1 cellular context compared by ENCODE assay signal in genomic region chr1:32334864-32335618, GRCh38.
TF ChIP-seq lines count a peak whose summit lies in the region.

No MANE protein-coding gene starts in this region.

TF ChIP-seq in HepG2, 621 proteins besides CTCF, POLR2A, EP300 and RAD21 (continues in another document):
- TF ChIP-seq ZNF20 (CRISPR knock-in tag; IDR thresholded peaks at IDR 0.05) = 0 out of 2 replicates have a peak, but pooled peaks have one; percentile 62
- TF ChIP-seq STAG1 (CRISPR knock-in tag; IDR thresholded peaks at IDR 0.05) = peak; percentile 63
- TF ChIP-seq ZNF574 (CRISPR knock-in tag; IDR thresholded peaks at IDR 0.05) = 0 out of 2 replicates have a peak, but pooled peaks have one; percentile 35
- TF ChIP-seq ZBTB7B (CRISPR knock-in tag; IDR thresholded peaks at IDR 0.05) = peak; percentile 60
- TF ChIP-seq, protein P1, sequence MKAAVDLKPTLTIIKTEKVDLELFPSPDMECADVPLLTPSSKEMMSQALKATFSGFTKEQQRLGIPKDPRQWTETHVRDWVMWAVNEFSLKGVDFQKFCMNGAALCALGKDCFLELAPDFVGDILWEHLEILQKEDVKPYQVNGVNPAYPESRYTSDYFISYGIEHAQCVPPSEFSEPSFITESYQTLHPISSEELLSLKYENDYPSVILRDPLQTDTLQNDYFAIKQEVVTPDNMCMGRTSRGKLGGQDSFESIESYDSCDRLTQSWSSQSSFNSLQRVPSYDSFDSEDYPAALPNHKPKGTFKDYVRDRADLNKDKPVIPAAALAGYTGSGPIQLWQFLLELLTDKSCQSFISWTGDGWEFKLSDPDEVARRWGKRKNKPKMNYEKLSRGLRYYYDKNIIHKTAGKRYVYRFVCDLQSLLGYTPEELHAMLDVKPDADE (CRISPR knock-in tag; IDR thresholded peaks at IDR 0.05) = no peak
- TF ChIP-seq RARG (CRISPR knock-in tag; IDR thresholded peaks at IDR 0.05; ENCODE audit: low read depth) = no peak
- TF ChIP-seq ATF7-NPFF (CRISPR knock-in tag; IDR thresholded peaks at IDR 0.05; ENCODE audit: low read depth) = 0 out of 2 replicates have a peak, but pooled peaks have one; percentile 19
- TF ChIP-seq, protein P2, sequence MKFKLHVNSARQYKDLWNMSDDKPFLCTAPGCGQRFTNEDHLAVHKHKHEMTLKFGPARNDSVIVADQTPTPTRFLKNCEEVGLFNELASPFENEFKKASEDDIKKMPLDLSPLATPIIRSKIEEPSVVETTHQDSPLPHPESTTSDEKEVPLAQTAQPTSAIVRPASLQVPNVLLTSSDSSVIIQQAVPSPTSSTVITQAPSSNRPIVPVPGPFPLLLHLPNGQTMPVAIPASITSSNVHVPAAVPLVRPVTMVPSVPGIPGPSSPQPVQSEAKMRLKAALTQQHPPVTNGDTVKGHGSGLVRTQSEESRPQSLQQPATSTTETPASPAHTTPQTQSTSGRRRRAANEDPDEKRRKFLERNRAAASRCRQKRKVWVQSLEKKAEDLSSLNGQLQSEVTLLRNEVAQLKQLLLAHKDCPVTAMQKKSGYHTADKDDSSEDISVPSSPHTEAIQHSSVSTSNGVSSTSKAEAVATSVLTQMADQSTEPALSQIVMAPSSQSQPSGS (CRISPR knock-in tag; IDR thresholded peaks at IDR 0.05) = 0 out of 2 replicates have a peak, but pooled peaks have one; percentile 28
- TF ChIP-seq NFKB2 (CRISPR knock-in tag; IDR thresholded peaks at IDR 0.05; ENCODE audit: borderline replicate concordance) = peak; percentile 40; the same call in 1 of the 2 replicates
- no peak for TF ChIP-seq ZNF552 (CRISPR knock-in tag; IDR thresholded peaks at IDR 0.05; ENCODE audit: borderline replicate concordance)
- TF ChIP-seq TAF1 (CRISPR knock-in tag; IDR thresholded peaks at IDR 0.05) = no peak
- TF ChIP-seq ZNF788 (CRISPR knock-in tag; IDR thresholded peaks at IDR 0.05; ENCODE audit: borderline replicate concordance) = 0 out of 2 replicates have a peak, but pooled peaks have one; percentile 36
- 0 out of 2 replicates have a peak, but pooled peaks have one; percentile 12 for TF ChIP-seq HMG20B (CRISPR knock-in tag; conservative IDR thresholded peaks at IDR 0.05)
- peak; percentile 36; the same call in 1 of the 2 replicates for TF ChIP-seq ZFX (CRISPR knock-in tag; IDR thresholded peaks at IDR 0.05; ENCODE audit: low read depth)
- peak; percentile 74; the same call in 1 of the 2 replicates for TF ChIP-seq KAT7 (CRISPR knock-in tag; IDR thresholded peaks at IDR 0.05; ENCODE audit: borderline replicate concordance)
- TF ChIP-seq, protein P3, sequence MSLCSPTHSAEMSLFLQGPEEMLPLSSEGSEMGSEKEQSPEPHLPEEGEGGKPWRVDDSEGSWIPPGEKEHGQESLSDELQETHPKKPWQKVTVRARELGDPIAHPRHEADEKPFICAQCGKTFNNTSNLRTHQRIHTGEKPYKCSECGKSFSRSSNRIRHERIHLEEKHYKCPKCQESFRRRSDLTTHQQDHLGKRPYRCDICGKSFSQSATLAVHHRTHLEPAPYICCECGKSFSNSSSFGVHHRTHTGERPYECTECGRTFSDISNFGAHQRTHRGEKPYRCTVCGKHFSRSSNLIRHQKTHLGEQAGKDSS (CRISPR knock-in tag; IDR thresholded peaks at IDR 0.05; ENCODE audit: borderline replicate concordance, low read depth) = 0 out of 2 replicates have a peak, but pooled peaks have one; percentile 26
- peak; percentile 56; the same call in 1 of the 2 replicates for TF ChIP-seq GABPB1 (CRISPR knock-in tag; IDR thresholded peaks at IDR 0.05)
- TF ChIP-seq, protein P4, sequence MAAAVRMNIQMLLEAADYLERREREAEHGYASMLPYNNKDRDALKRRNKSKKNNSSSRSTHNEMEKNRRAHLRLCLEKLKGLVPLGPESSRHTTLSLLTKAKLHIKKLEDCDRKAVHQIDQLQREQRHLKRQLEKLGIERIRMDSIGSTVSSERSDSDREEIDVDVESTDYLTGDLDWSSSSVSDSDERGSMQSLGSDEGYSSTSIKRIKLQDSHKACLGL (CRISPR knock-in tag; IDR thresholded peaks at IDR 0.05) = 0 out of 2 replicates have a peak, but pooled peaks have one; percentile 40
- peak; percentile 15; the same call in 1 of the 2 replicates for TF ChIP-seq MYC (CRISPR knock-in tag; IDR thresholded peaks at IDR 0.05; ENCODE audit: borderline replicate concordance)
- no peak for TF ChIP-seq MYPOP (CRISPR knock-in tag; IDR thresholded peaks at IDR 0.05)
- peak; percentile 54; the same call in 1 of the 2 replicates for TF ChIP-seq KDM3A (CRISPR knock-in tag; IDR thresholded peaks at IDR 0.05; ENCODE audit: low read depth)
- TF ChIP-seq TEAD3 (CRISPR knock-in tag; optimal IDR thresholded peaks at IDR 0.05; ENCODE audit: borderline replicate concordance) = peak; percentile 14
- TF ChIP-seq ZSCAN9 (CRISPR knock-in tag; IDR thresholded peaks at IDR 0.05; ENCODE audit: borderline replicate concordance) = 0 out of 2 replicates have a peak, but pooled peaks have one; percentile 14
- no peak for TF ChIP-seq ZNF615 (CRISPR knock-in tag; IDR thresholded peaks at IDR 0.05; ENCODE audit: borderline replicate concordance)
- TF ChIP-seq ZNF773 (CRISPR knock-in tag; IDR thresholded peaks at IDR 0.05; ENCODE audit: borderline replicate concordance) = no peak
- no peak for TF ChIP-seq NONO (IDR thresholded peaks at IDR 0.05)
- TF ChIP-seq NONO (CRISPR knock-in tag; conservative IDR thresholded peaks at IDR 0.05) = peak; percentile 19; the same call in 1 of the 2 replicates
- TF ChIP-seq, protein P5, sequence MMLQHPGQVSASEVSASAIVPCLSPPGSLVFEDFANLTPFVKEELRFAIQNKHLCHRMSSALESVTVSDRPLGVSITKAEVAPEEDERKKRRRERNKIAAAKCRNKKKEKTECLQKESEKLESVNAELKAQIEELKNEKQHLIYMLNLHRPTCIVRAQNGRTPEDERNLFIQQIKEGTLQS (CRISPR knock-in tag; IDR thresholded peaks at IDR 0.05) = 0 out of 2 replicates have a peak, but pooled peaks have one; percentile 21
- TF ChIP-seq BHLHE40 (IDR thresholded peaks at IDR 0.05; ENCODE audit: low read length) = 0 out of 2 replicates have a peak, but pooled peaks have one; percentile 14
- 0 out of 2 replicates have a peak, but pooled peaks have one; percentile 39 for TF ChIP-seq BCL6 (CRISPR knock-in tag; IDR thresholded peaks at IDR 0.05)
- TF ChIP-seq ZNF644 (CRISPR knock-in tag; IDR thresholded peaks at IDR 0.05; ENCODE audit: low read depth) = no peak
- TF ChIP-seq TGIF2 (CRISPR knock-in tag; IDR thresholded peaks at IDR 0.05) = 0 out of 2 replicates have a peak, but pooled peaks have one; percentile 27
- peak; percentile 10 for TF ChIP-seq RBM22 (optimal IDR thresholded peaks at IDR 0.05; ENCODE audit: low read length)
- TF ChIP-seq ARID5B (CRISPR knock-in tag; IDR thresholded peaks at IDR 0.05) = peak; percentile 32; the same call in 1 of the 2 replicates
- peak; percentile 40; the same call in 1 of the 2 replicates for TF ChIP-seq FOXK1 (CRISPR knock-in tag; IDR thresholded peaks at IDR 0.05; ENCODE audit: borderline replicate concordance, low read depth)
- TF ChIP-seq ZNF761 (CRISPR knock-in tag; conservative IDR thresholded peaks at IDR 0.05) = 0 out of 2 replicates have a peak, but pooled peaks have one; percentile 6
- TF ChIP-seq HOXD1 (CRISPR knock-in tag; IDR thresholded peaks at IDR 0.05) = 0 out of 2 replicates have a peak, but pooled peaks have one; percentile 38
- peak; percentile 0 for TF ChIP-seq AGO1 (IDR thresholded peaks at IDR 0.05; ENCODE audit: low read depth, low read length, poor library complexity, severe bottlenecking)
- TF ChIP-seq, protein P6, sequence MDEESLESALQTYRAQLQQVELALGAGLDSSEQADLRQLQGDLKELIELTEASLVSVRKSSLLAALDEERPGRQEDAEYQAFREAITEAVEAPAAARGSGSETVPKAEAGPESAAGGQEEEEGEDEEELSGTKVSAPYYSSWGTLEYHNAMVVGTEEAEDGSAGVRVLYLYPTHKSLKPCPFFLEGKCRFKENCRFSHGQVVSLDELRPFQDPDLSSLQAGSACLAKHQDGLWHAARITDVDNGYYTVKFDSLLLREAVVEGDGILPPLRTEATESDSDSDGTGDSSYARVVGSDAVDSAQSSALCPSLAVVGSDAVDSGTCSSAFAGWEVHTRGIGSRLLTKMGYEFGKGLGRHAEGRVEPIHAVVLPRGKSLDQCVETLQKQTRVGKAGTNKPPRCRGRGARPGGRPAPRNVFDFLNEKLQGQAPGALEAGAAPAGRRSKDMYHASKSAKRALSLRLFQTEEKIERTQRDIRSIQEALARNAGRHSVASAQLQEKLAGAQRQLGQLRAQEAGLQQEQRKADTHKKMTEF (CRISPR knock-in tag; IDR thresholded peaks at IDR 0.05) = peak; percentile 58; the same call in 1 of the 2 replicates
- peak; percentile 27; the same call in 1 of the 2 replicates for TF ChIP-seq ZNF362 (CRISPR knock-in tag; IDR thresholded peaks at IDR 0.05; ENCODE audit: borderline replicate concordance)
- TF ChIP-seq, protein P7, sequence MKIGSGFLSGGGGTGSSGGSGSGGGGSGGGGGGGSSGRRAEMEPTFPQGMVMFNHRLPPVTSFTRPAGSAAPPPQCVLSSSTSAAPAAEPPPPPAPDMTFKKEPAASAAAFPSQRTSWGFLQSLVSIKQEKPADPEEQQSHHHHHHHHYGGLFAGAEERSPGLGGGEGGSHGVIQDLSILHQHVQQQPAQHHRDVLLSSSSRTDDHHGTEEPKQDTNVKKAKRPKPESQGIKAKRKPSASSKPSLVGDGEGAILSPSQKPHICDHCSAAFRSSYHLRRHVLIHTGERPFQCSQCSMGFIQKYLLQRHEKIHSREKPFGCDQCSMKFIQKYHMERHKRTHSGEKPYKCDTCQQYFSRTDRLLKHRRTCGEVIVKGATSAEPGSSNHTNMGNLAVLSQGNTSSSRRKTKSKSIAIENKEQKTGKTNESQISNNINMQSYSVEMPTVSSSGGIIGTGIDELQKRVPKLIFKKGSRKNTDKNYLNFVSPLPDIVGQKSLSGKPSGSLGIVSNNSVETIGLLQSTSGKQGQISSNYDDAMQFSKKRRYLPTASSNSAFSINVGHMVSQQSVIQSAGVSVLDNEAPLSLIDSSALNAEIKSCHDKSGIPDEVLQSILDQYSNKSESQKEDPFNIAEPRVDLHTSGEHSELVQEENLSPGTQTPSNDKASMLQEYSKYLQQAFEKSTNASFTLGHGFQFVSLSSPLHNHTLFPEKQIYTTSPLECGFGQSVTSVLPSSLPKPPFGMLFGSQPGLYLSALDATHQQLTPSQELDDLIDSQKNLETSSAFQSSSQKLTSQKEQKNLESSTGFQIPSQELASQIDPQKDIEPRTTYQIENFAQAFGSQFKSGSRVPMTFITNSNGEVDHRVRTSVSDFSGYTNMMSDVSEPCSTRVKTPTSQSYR (CRISPR knock-in tag; IDR thresholded peaks at IDR 0.05; ENCODE audit: borderline replicate concordance) = peak; percentile 39; the same call in 1 of the 2 replicates
- TF ChIP-seq ISX (CRISPR knock-in tag; conservative IDR thresholded peaks at IDR 0.05) = no peak
